ENCODE assay signal across 1 cellular context in the genomic region with DNA sequence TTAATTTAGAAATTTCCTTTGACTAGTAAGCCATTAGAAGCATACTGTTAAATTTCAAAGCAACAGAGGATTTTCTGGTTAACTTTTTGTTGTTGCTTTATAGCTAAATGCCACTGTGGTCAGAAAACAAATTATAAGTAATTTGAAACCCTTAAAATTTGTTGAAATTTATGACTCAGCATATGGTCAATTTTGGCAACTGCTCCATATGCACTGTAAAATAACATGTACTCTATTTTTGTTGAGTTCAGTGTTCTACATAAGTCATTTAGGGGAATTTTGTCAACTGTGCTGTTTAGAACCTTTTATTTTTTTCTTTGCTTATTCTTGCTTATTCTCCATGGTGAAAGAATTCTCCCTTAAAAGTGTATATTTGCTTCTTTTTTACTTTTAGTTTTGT.
TF ChIP-seq lines count a peak whose summit lies in the region.

No MANE protein-coding gene starts in this region.

TF ChIP-seq in SK-N-SH treated with all-trans-retinoic acid at 6 μM for 48 hours, 23 proteins besides CTCF, POLR2A, EP300 and RAD21 (continued from another document):
- TF ChIP-seq, protein P1, sequence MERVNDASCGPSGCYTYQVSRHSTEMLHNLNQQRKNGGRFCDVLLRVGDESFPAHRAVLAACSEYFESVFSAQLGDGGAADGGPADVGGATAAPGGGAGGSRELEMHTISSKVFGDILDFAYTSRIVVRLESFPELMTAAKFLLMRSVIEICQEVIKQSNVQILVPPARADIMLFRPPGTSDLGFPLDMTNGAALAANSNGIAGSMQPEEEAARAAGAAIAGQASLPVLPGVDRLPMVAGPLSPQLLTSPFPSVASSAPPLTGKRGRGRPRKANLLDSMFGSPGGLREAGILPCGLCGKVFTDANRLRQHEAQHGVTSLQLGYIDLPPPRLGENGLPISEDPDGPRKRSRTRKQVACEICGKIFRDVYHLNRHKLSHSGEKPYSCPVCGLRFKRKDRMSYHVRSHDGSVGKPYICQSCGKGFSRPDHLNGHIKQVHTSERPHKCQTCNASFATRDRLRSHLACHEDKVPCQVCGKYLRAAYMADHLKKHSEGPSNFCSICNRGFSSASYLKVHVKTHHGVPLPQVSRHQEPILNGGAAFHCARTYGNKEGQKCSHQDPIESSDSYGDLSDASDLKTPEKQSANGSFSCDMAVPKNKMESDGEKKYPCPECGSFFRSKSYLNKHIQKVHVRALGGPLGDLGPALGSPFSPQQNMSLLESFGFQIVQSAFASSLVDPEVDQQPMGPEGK (CRISPR knock-in tag; IDR thresholded peaks at IDR 0.05; ENCODE audit: borderline replicate concordance) = no peak
- TF ChIP-seq BACH2 (CRISPR knock-in tag; IDR thresholded peaks at IDR 0.05; ENCODE audit: borderline replicate concordance) (no peak), ARNTL (CRISPR knock-in tag; IDR thresholded peaks at IDR 0.05; ENCODE audit: borderline replicate concordance, low read depth) (no peak)
